ENCODE assay signal across 27 cellular contexts in genomic region chr5:150583541-150584225, GRCh38. TPM values are rescaled to one million over a fixed set of nuclear protein-coding genes. Genes with fewer than 3 reads are reported as not detected.
A peak's percentile ranks its signal among the peaks of the same experiment; 100 is the strongest.
DNase-seq lines count a peak whose midpoint lies in the region; ATAC-seq, FAIRE-seq and TF ChIP-seq lines count a peak whose summit lies in the region.
"Had no signal": no experiment of that assay in that cellular context is flagged by ENCODE, and none has a peak within 500 bp of the region (broad histone marks: within the 10 kb centered on the region; RNA-seq: fewer than 3 reads in every experiment).

No MANE protein-coding gene starts in this region.

- H3K27ac Mint-ChIP-seq in brain, result peak overlapping the region in 3 of 5 experiments; percentile 51 to 73 (median 56)
- H3K27ac Mint-ChIP-seq in nephron progenitor cell, result peak overlapping the region; percentile 67
- H3K27ac Mint-ChIP-seq in HFFc6, result no peak overlapping the region
- H3K27ac Mint-ChIP-seq: activated T-cell treated with anti-CD3 and anti-CD28 coated beads, Interleukin-2, amount 50 U/mL, for 24 hours; CD8-positive, alpha-beta T cell; stimulated activated naive CD8-positive, alpha-beta T cell treated with anti-CD3 and anti-CD28 coated beads, Interleukin-15, Interleukin-2, amounts not matched to agents 100 ng/mL and 50 ng/mL, for 24 hours; T-cell had no signal

- H3K4me3 Mint-ChIP-seq in brain (no peak overlapping the region), nephron progenitor cell (no peak overlapping the region), HFFc6 (no peak overlapping the region)
- H3K4me3 Mint-ChIP-seq: activated T-cell treated with anti-CD3 and anti-CD28 coated beads, Interleukin-2, amount 50 U/mL, for 24 hours; CD8-positive, alpha-beta T cell; central memory CD8-positive, alpha-beta T cell; naive B cell; stimulated activated naive CD8-positive, alpha-beta T cell treated with anti-CD3 and anti-CD28 coated beads, Interleukin-15, Interleukin-2, amounts not matched to agents 100 ng/mL and 50 ng/mL, for 24 hours; T-cell had no signal

- no peaks in the 10 kb centered on the region for H3K36me3 ChIP-seq in HepG2 (replicated peaks in 1 of 2; ENCODE audit: control insufficient read depth in 1 of 2, insufficient read depth in 2 of 2, low read length in 2 of 2)
- no peaks in the 10 kb centered on the region for H3K36me3 ChIP-seq in right lobe of liver
- H3K36me3 ChIP-seq in transverse colon, result no peaks in the 10 kb centered on the region
- H3K36me3 ChIP-seq in MG63, result no peaks in the 10 kb centered on the region
- H3K36me3 ChIP-seq: esophagus squamous epithelium, heart left ventricle, ovary, SJSA1 had no signal

- WGBS in HepG2 (ENCODE audit: low lambda C conversion rate), result 23% methylated on average over 5 of the region's 9 CpGs
- 74% methylated on average over 4 of the region's 9 CpGs for WGBS in right lobe of liver (ENCODE audit: insufficient coverage, low coverage, low lambda C conversion rate, missing lambda C conversion rate)
- 69 to 90% methylated on average over 2 to 9 of the region's 9 CpGs for WGBS in transverse colon (ENCODE audit: low coverage in 1 of 2), 2 donors

- in situ Hi-C loops in HepG2 (cut with HindIII; ENCODE audit: extremely low pct_ligation_motif_present, low pct_unique_long_range_greater_than_20kb) (loop anchor here (5.0 kb wide), 1 partner anchor 59 kb away; the partner anchor contains the start of gene SYNPO), transverse colon (cut with MboI; ENCODE audit: low pct_ligation_motif_present in 1 of 4, low pct_unique_long_range_greater_than_20kb in 1 of 4, low sequenced_read_pairs in 3 of 4) (no loop called here)

- BruUV-seq in HepG2 (replicated peaks; lab: Mats Ljungman, UMichigan), result no TSS peak

- peaks cover 0 to 3% of the 10 kb centered on the region in 2 experiments; a peak in 1 of 5 replicates for H3K27me3 ChIP-seq in HepG2 (ENCODE audit: control insufficient read depth in 1 of 2, insufficient read depth in 2 of 2, low read length in 2 of 2)
- no peaks in the 10 kb centered on the region for H3K27me3 ChIP-seq in right lobe of liver
- no peaks in the 10 kb centered on the region for H3K27me3 ChIP-seq in transverse colon
- no peaks in the 10 kb centered on the region for H3K27me3 ChIP-seq in MG63
- H3K27me3 ChIP-seq: esophagus squamous epithelium, heart left ventricle, ovary, SJSA1 had no signal

- H3K27ac ChIP-seq in HepG2 (ENCODE audit: extremely low read length, insufficient read depth, low read length), result no peak overlapping the region
- no peak overlapping the region for H3K27ac ChIP-seq in right lobe of liver
- peak overlapping the region; percentile 77 to 82 (median 78) for H3K27ac ChIP-seq in transverse colon
- H3K27ac ChIP-seq: esophagus squamous epithelium, foreskin keratinocyte, heart left ventricle, SJSA1 had no signal

- H3K4me3 ChIP-seq in HepG2 (replicated peaks in 1 of 3; ENCODE audit: insufficient read depth in 1 of 3, low read depth in 2 of 3, low read length in 3 of 3) (no peak overlapping the region), right lobe of liver (no peak overlapping the region), transverse colon (no peak overlapping the region), MG63 (no peak overlapping the region)
- H3K4me3 ChIP-seq: esophagus squamous epithelium, heart left ventricle, ovary, SJSA1, smooth muscle cell had no signal

- no peaks in the 10 kb centered on the region for H3K36me3 Mint-ChIP-seq in brain
- H3K36me3 Mint-ChIP-seq in nephron progenitor cell (ENCODE audit: low read depth), result no peaks in the 10 kb centered on the region
- H3K36me3 Mint-ChIP-seq in HFFc6 (ENCODE audit: low read depth), result no peaks in the 10 kb centered on the region
- H3K36me3 Mint-ChIP-seq: CD8-positive, alpha-beta T cell; naive B cell; T-cell had no signal

- H3K27me3 Mint-ChIP-seq in brain (peaks cover 3% of the 10 kb centered on the region), nephron progenitor cell (ENCODE audit: low read depth, poor library complexity) (no peaks in the 10 kb centered on the region), HFFc6 (ENCODE audit: insufficient read depth) (peaks cover 12% of the 10 kb centered on the region)

- POLR2A ChIA-PET in HepG2 (lab: Yijun Ruan, JAX), result interaction anchor here (2.1 kb wide), 1 partner anchor 10 kb away, joined by 10 read pairs; no protein-coding TSS in a partner anchor

- H3K4me1 ChIP-seq in HepG2 (ENCODE audit: insufficient read depth, low read length) (peaks cover 69% of the 10 kb centered on the region), right lobe of liver (peaks cover 0 to 23% (median 8%) of the 10 kb centered on the region in 4 donors), transverse colon (peaks cover 12 to 59% (median 38%) of the 10 kb centered on the region in 4 donors)

- TF ChIP-seq RAD21 in HepG2 (CRISPR knock-in tag; IDR thresholded peaks at IDR 0.05), result no peak

- TF ChIP-seq CTCF in HepG2 (CRISPR knock-in tag; IDR thresholded peaks at IDR 0.05), result no peak
- TF ChIP-seq CTCF in right lobe of liver (IDR thresholded peaks at IDR 0.05), result no peak
- TF ChIP-seq CTCF in brain (conservative IDR thresholded peaks at IDR 0.05), result no peak
- TF ChIP-seq CTCF in nephron progenitor cell (IDR thresholded peaks at IDR 0.05), result no peak
- no peak for TF ChIP-seq CTCF in transverse colon (IDR thresholded peaks at IDR 0.05)
- no peak for TF ChIP-seq CTCF in HFFc6 (IDR thresholded peaks at IDR 0.05)

- H3K9me3 ChIP-seq in HepG2 (ENCODE audit: low read length), result no peaks in the 10 kb centered on the region
- no peaks in the 10 kb centered on the region for H3K9me3 ChIP-seq in right lobe of liver
- no peaks in the 10 kb centered on the region for H3K9me3 ChIP-seq in transverse colon
- H3K9me3 ChIP-seq in MG63, result no peaks in the 10 kb centered on the region
- H3K9me3 ChIP-seq: esophagus squamous epithelium, heart left ventricle, ovary had no signal

- intact Hi-C loops in HepG2 (cut with micrococcal nuclease; ENCODE audit: unreplicated experiment), result no loop called here
- intact Hi-C loops in right lobe of liver (cut with DNase I), result no loop called here
- intact Hi-C loops in transverse colon (cut with DNase I; ENCODE audit: low total_unique reads), result no loop called here

- TF ChIP-seq EP300 in HepG2 (IDR thresholded peaks at IDR 0.05; ENCODE audit: low read depth in 2 of 2, low read length in 2 of 2), result no peak
- TF ChIP-seq EP300 in HepG2 (CRISPR knock-in tag; IDR thresholded peaks at IDR 0.05; ENCODE audit: borderline replicate concordance), result no peak
- TF ChIP-seq EP300 in transverse colon (IDR thresholded peaks at IDR 0.05; ENCODE audit: low read depth), result no peak

- no peaks in the 10 kb centered on the region for H3K9me3 Mint-ChIP-seq in brain
- H3K9me3 Mint-ChIP-seq in nephron progenitor cell, result no peaks in the 10 kb centered on the region
- H3K9me3 Mint-ChIP-seq in HFFc6, result no peaks in the 10 kb centered on the region
- H3K9me3 Mint-ChIP-seq: activated T-cell treated with anti-CD3 and anti-CD28 coated beads, Interleukin-2, amount 50 U/mL, for 24 hours; CD8-positive, alpha-beta T cell; central memory CD8-positive, alpha-beta T cell; naive B cell; stimulated activated naive CD8-positive, alpha-beta T cell treated with anti-CD3 and anti-CD28 coated beads, Interleukin-15, Interleukin-2, amounts not matched to agents 100 ng/mL and 50 ng/mL, for 24 hours; T-cell had no signal

- FAIRE-seq in HepG2 (lab: Jason Lieb, UNC), result no peak
- FAIRE-seq: astrocyte, endometrium, kidney had no signal

- 0 out of 2 replicates have a peak overlapping the region, but pooled peaks have one; percentile 18 for H3K4me2 ChIP-seq in HepG2 (ENCODE audit: low read depth, low read length)

- H4K20me1 ChIP-seq in HepG2 (ENCODE audit: insufficient read depth, low read length), result no peaks in the 10 kb centered on the region

- DNase-seq in HepG2 (ENCODE audit: low spot score), result no peak
- no peak for DNase-seq in right lobe of liver
- DNase-seq in nephron progenitor cell, result no peak
- DNase-seq in transverse colon, result no peak
- DNase-seq in HFFc6, result no peak
- no peak for DNase-seq in MG63
- DNase-seq: activated T-cell treated with anti-CD3 and anti-CD28 coated beads, Interleukin-2, amount 50 U/mL, for 24 hours; CD8-positive, alpha-beta T cell; DMS 273 treated with DMSO at 0.1 percent for 48 hours; esophagus squamous epithelium; foreskin keratinocyte; heart left ventricle; kidney; naive B cell; NCI-H146; NCI-H2107; NCI-H774; T-cell had no signal

- H3K4me1 Mint-ChIP-seq in brain, result peaks cover 29% of the 10 kb centered on the region
- H3K4me1 Mint-ChIP-seq in nephron progenitor cell, result peaks cover 52% of the 10 kb centered on the region
- no peaks in the 10 kb centered on the region for H3K4me1 Mint-ChIP-seq in HFFc6 (ENCODE audit: low read depth)
- H3K4me1 Mint-ChIP-seq: central memory CD8-positive, alpha-beta T cell; T-cell had no signal

- TF ChIP-seq POLR2A in HepG2 (IDR thresholded peaks at IDR 0.05; ENCODE audit: insufficient read depth in 1 of 2, low read depth in 2 of 2, low read length in 2 of 2) (no peak), right lobe of liver (IDR thresholded peaks at IDR 0.05) (no peak), transverse colon (IDR thresholded peaks at IDR 0.05) (no peak)

- no peaks in the 10 kb centered on the region for H3K79me2 ChIP-seq in HepG2 (ENCODE audit: insufficient read depth, low read length)

- H2AFZ ChIP-seq in HepG2 (ENCODE audit: low read length), result no peak overlapping the region

- CTCF ChIA-PET in HepG2 (lab: Yijun Ruan, JAX; ENCODE audit: low intra/inter-chr PET ratio, low total read pairs), result no interaction called here

- no peak overlapping the region for H3K9ac ChIP-seq in HepG2 (ENCODE audit: insufficient read depth, low read depth, low read length)

- ATAC-seq in HepG2 (peak; percentile 16), right lobe of liver (no peak), HG02571 (IDR thresholded peaks at IDR 0.05; ENCODE audit: unreplicated experiment) (no peak)
- ATAC-seq: CD8-positive, alpha-beta T cell; foreskin keratinocyte; T-cell had no signal

RNA-seq across cellular contexts. Expression of gene SYNPO, which starts 56.8 kb away (rescaled TPM):
- total RNA-seq in HepG2 (2016; rRNA removed; fragmentation: Illumina TruSeq; extraction: Trizol) (0.09 and 0.22 TPM in 2 replicates), right lobe of liver (10 to 100 TPM; 23.4 to 51.8 (median 35.6) TPM), transverse colon (10 to 100 TPM; 15.5 to 89.4 (median 41.8) TPM)
- total RNA-seq in HepG2 (2016; cell fraction: cytosol; rRNA removed; fragmentation: Illumina TruSeq; extraction: Trizol; ENCODE audit: low read depth), result under 0.01 TPM in 1 of 2 replicates, not detected in the other
- total RNA-seq in HepG2 (2016; cell fraction: insoluble cytoplasmic fraction; rRNA removed; fragmentation: Illumina TruSeq; extraction: Trizol), result 0.04 and 0.09 TPM in 2 replicates
- total RNA-seq in HepG2 (2016; cell fraction: membrane; rRNA removed; fragmentation: Illumina TruSeq; extraction: Trizol), result 0.10 and 0.12 TPM in 2 replicates
- total RNA-seq in HepG2 (2016; cell fraction: nucleus; rRNA removed; fragmentation: Illumina TruSeq; extraction: Trizol), result 0.16 and 0.25 TPM in 2 replicates
- polyA plus RNA-seq in HepG2 (2011; rRNA removed) (0.05 and 0.30 TPM in 2 replicates), brain (ENCODE audit: insufficient read depth, low read depth, low replicate concordance) (50.7 TPM)
- 0.04 and 0.07 TPM in 2 replicates for polyA plus RNA-seq in HepG2 (2011; cell fraction: cytosol; rRNA removed)
- polyA plus RNA-seq in HepG2 (2011; cell fraction: nucleus; rRNA removed), result 0.33 and 0.42 TPM in 2 replicates
- polyA plus RNA-seq in HepG2 (2012), result 0.07 and 0.19 TPM in 2 replicates
- 0.02 and 0.03 TPM in 2 replicates for polyA plus RNA-seq in HepG2 (2016; cell fraction: cytosol; fragmentation: Illumina TruSeq; extraction: Trizol; ENCODE audit: low read depth)
- 0.15 and 0.20 TPM in 2 replicates for polyA plus RNA-seq in HepG2 (2016; cell fraction: insoluble cytoplasmic fraction; fragmentation: Illumina TruSeq; extraction: Trizol; ENCODE audit: low read depth)
- 0.03 and 0.05 TPM in 2 replicates for polyA plus RNA-seq in HepG2 (2016; cell fraction: membrane; fragmentation: Illumina TruSeq; extraction: Trizol; ENCODE audit: low read depth)
- polyA plus RNA-seq in HepG2 (2016; cell fraction: nucleus; fragmentation: Illumina TruSeq; extraction: Trizol; ENCODE audit: insufficient read depth, low read depth), result 0.30 and 0.49 TPM in 2 replicates
- polyA minus RNA-seq in HepG2 (2011; rRNA and poly(A)+ RNA removed; ENCODE audit: low replicate concordance), result 0.46 and 18.5 TPM in 2 replicates
- 0.30 and 0.70 TPM in 2 replicates for polyA minus RNA-seq in HepG2 (2011; cell fraction: cytosol; rRNA and poly(A)+ RNA removed)
- polyA minus RNA-seq in HepG2 (2011; cell fraction: nucleus; rRNA and poly(A)+ RNA removed), result 0.39 and 0.62 TPM in 2 replicates
- total RNA-seq in HFFc6 (2021; fragmentation: NEBNext Ultra II Directional; extraction: Animal tissue kit (Norgen Biotek cat#: 25700)), result 10 to 100 TPM; 35.6 to 50.7 (median 47.8) TPM
- total RNA-seq in MG63 (2014; rRNA removed; shearing (Covaris generic); ENCODE audit: low replicate concordance), result 1.2 and 4.6 TPM in 2 replicates

Comparison
In these comparisons a context has a peak if more than half of its experiments do, and no peak if none do; other contexts are left out.
1. H3K27ac ChIP-seq: peak in transverse colon (4 of 4); none in HepG2 (single experiment) and right lobe of liver (0 of 3).